In the genomic region with DNA sequence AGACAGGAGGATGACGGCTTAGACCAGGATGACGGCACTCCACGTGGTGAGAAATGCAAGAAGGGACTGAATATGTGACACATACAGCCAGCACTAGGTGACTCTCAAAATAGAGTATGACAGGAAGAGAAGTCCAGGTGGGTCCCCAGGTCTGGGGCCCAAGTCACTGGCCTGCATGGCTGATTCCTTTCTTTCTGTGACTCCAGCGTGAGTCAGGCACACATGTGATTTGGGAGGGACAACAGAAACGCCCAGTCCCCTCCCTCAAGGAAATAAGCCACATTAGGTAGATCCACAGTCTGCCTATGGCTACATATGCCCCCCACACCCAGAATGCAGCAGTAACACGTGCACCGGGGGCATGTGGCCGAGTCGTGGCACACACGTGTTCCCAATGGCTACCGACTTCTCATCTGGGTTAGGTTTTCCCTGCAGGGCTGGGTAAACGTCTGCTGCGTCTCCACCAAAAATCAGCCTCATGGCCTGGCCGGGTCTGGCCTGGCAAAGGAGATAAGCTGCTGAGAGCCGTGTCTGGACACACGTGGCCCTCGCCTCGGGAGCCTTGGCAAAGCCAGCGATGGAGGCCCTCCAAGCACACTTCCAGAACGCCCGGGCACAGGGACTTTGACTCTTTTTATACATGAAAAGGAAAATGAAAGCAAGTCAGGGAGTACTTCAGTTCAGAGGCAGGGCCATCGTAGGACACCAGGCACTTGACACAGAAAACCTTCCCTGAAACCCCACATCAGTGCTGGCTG, we compare ENCODE assay signal across 1 cellular context.
TF ChIP-seq lines count a peak whose summit lies in the region.

No MANE protein-coding gene starts in this region.

TF ChIP-seq in K562, 482 proteins besides CTCF, POLR2A, EP300 and RAD21 (continues in another document):
- TF ChIP-seq, protein P1, sequence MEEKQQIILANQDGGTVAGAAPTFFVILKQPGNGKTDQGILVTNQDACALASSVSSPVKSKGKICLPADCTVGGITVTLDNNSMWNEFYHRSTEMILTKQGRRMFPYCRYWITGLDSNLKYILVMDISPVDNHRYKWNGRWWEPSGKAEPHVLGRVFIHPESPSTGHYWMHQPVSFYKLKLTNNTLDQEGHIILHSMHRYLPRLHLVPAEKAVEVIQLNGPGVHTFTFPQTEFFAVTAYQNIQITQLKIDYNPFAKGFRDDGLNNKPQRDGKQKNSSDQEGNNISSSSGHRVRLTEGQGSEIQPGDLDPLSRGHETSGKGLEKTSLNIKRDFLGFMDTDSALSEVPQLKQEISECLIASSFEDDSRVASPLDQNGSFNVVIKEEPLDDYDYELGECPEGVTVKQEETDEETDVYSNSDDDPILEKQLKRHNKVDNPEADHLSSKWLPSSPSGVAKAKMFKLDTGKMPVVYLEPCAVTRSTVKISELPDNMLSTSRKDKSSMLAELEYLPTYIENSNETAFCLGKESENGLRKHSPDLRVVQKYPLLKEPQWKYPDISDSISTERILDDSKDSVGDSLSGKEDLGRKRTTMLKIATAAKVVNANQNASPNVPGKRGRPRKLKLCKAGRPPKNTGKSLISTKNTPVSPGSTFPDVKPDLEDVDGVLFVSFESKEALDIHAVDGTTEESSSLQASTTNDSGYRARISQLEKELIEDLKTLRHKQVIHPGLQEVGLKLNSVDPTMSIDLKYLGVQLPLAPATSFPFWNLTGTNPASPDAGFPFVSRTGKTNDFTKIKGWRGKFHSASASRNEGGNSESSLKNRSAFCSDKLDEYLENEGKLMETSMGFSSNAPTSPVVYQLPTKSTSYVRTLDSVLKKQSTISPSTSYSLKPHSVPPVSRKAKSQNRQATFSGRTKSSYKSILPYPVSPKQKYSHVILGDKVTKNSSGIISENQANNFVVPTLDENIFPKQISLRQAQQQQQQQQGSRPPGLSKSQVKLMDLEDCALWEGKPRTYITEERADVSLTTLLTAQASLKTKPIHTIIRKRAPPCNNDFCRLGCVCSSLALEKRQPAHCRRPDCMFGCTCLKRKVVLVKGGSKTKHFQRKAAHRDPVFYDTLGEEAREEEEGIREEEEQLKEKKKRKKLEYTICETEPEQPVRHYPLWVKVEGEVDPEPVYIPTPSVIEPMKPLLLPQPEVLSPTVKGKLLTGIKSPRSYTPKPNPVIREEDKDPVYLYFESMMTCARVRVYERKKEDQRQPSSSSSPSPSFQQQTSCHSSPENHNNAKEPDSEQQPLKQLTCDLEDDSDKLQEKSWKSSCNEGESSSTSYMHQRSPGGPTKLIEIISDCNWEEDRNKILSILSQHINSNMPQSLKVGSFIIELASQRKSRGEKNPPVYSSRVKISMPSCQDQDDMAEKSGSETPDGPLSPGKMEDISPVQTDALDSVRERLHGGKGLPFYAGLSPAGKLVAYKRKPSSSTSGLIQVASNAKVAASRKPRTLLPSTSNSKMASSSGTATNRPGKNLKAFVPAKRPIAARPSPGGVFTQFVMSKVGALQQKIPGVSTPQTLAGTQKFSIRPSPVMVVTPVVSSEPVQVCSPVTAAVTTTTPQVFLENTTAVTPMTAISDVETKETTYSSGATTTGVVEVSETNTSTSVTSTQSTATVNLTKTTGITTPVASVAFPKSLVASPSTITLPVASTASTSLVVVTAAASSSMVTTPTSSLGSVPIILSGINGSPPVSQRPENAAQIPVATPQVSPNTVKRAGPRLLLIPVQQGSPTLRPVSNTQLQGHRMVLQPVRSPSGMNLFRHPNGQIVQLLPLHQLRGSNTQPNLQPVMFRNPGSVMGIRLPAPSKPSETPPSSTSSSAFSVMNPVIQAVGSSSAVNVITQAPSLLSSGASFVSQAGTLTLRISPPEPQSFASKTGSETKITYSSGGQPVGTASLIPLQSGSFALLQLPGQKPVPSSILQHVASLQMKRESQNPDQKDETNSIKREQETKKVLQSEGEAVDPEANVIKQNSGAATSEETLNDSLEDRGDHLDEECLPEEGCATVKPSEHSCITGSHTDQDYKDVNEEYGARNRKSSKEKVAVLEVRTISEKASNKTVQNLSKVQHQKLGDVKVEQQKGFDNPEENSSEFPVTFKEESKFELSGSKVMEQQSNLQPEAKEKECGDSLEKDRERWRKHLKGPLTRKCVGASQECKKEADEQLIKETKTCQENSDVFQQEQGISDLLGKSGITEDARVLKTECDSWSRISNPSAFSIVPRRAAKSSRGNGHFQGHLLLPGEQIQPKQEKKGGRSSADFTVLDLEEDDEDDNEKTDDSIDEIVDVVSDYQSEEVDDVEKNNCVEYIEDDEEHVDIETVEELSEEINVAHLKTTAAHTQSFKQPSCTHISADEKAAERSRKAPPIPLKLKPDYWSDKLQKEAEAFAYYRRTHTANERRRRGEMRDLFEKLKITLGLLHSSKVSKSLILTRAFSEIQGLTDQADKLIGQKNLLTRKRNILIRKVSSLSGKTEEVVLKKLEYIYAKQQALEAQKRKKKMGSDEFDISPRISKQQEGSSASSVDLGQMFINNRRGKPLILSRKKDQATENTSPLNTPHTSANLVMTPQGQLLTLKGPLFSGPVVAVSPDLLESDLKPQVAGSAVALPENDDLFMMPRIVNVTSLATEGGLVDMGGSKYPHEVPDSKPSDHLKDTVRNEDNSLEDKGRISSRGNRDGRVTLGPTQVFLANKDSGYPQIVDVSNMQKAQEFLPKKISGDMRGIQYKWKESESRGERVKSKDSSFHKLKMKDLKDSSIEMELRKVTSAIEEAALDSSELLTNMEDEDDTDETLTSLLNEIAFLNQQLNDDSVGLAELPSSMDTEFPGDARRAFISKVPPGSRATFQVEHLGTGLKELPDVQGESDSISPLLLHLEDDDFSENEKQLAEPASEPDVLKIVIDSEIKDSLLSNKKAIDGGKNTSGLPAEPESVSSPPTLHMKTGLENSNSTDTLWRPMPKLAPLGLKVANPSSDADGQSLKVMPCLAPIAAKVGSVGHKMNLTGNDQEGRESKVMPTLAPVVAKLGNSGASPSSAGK (IDR thresholded peaks at IDR 0.05): peak; percentile 84
- TF ChIP-seq, protein P2, sequence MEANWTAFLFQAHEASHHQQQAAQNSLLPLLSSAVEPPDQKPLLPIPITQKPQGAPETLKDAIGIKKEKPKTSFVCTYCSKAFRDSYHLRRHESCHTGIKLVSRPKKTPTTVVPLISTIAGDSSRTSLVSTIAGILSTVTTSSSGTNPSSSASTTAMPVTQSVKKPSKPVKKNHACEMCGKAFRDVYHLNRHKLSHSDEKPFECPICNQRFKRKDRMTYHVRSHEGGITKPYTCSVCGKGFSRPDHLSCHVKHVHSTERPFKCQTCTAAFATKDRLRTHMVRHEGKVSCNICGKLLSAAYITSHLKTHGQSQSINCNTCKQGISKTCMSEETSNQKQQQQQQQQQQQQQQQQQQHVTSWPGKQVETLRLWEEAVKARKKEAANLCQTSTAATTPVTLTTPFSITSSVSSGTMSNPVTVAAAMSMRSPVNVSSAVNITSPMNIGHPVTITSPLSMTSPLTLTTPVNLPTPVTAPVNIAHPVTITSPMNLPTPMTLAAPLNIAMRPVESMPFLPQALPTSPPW (CRISPR knock-in tag; IDR thresholded peaks at IDR 0.05): 0 out of 2 replicates have a peak, but pooled peaks have one; percentile 7
- TF ChIP-seq FOSL1 (tag; conservative IDR thresholded peaks at IDR 0.05) (peak; percentile 88), ZNF644 (tag; IDR thresholded peaks at IDR 0.05; ENCODE audit: low read depth) (no peak), TFAP4 (CRISPR knock-in tag; IDR thresholded peaks at IDR 0.05; ENCODE audit: borderline replicate concordance) (peak; percentile 40; the same call in 1 of the 2 replicates), ZNF639 (CRISPR knock-in tag; conservative IDR thresholded peaks at IDR 0.05 in 1 of 2, IDR thresholded peaks at IDR 0.05 in 1 of 2) (peak in 1 of 2 experiments; percentile 65; a peak in 1 of 4 replicates), ZNF778 (CRISPR knock-in tag; IDR thresholded peaks at IDR 0.05) (no peak), CBFA2T3 (IDR thresholded peaks at IDR 0.05) (0 out of 2 replicates have a peak, but pooled peaks have one; percentile 8), BHLHE40 (IDR thresholded peaks at IDR 0.05; ENCODE audit: low read length) (peak; percentile 53; the same call in 1 of the 2 replicates), MTA3 (IDR thresholded peaks at IDR 0.05; ENCODE audit: borderline replicate concordance) (no peak), POLR2G (IDR thresholded peaks at IDR 0.05; ENCODE audit: low read depth, low read length) (0 out of 2 replicates have a peak, but pooled peaks have one; percentile 21), TEAD1 (CRISPR knock-in tag; IDR thresholded peaks at IDR 0.05) (no peak), L3MBTL2 (IDR thresholded peaks at IDR 0.05) (peak; percentile 27; the same call in 1 of the 2 replicates), SAFB (IDR thresholded peaks at IDR 0.05; ENCODE audit: borderline replicate concordance, low read depth, low read length) (no peak), CBFA2T2 (conservative IDR thresholded peaks at IDR 0.05) (0 out of 2 replicates have a peak, but pooled peaks have one; percentile 7), CREB3 (tag; conservative IDR thresholded peaks at IDR 0.05; ENCODE audit: low read depth) (0 out of 2 replicates have a peak, but pooled peaks have one; percentile 46)
- TF ChIP-seq, protein P3, sequence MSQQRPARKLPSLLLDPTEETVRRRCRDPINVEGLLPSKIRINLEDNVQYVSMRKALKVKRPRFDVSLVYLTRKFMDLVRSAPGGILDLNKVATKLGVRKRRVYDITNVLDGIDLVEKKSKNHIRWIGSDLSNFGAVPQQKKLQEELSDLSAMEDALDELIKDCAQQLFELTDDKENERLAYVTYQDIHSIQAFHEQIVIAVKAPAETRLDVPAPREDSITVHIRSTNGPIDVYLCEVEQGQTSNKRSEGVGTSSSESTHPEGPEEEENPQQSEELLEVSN (IDR thresholded peaks at IDR 0.05; ENCODE audit: borderline replicate concordance in 1 of 2, extremely low read depth in 1 of 2, insufficient read depth in 1 of 2, insufficient read length in 1 of 2, low read depth in 1 of 2, low read length in 1 of 2, poor library complexity in 1 of 2, severe bottlenecking in 1 of 2): peak in 1 of 2 experiments; percentile 37
- TF ChIP-seq, protein P4, sequence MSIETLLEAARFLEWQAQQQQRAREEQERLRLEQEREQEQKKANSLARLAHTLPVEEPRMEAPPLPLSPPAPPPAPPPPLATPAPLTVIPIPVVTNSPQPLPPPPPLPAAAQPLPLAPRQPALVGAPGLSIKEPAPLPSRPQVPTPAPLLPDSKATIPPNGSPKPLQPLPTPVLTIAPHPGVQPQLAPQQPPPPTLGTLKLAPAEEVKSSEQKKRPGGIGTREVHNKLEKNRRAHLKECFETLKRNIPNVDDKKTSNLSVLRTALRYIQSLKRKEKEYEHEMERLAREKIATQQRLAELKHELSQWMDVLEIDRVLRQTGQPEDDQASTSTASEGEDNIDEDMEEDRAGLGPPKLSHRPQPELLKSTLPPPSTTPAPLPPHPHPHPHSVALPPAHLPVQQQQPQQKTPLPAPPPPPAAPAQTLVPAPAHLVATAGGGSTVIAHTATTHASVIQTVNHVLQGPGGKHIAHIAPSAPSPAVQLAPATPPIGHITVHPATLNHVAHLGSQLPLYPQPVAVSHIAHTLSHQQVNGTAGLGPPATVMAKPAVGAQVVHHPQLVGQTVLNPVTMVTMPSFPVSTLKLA (conservative IDR thresholded peaks at IDR 0.05): peak; percentile 43 to 64; a peak in 3 of 4 replicates
- TF ChIP-seq, protein P5, sequence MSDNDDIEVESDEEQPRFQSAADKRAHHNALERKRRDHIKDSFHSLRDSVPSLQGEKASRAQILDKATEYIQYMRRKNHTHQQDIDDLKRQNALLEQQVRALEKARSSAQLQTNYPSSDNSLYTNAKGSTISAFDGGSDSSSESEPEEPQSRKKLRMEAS (CRISPR knock-in tag; IDR thresholded peaks at IDR 0.05): peak; percentile 91
- TF ChIP-seq, protein P6, sequence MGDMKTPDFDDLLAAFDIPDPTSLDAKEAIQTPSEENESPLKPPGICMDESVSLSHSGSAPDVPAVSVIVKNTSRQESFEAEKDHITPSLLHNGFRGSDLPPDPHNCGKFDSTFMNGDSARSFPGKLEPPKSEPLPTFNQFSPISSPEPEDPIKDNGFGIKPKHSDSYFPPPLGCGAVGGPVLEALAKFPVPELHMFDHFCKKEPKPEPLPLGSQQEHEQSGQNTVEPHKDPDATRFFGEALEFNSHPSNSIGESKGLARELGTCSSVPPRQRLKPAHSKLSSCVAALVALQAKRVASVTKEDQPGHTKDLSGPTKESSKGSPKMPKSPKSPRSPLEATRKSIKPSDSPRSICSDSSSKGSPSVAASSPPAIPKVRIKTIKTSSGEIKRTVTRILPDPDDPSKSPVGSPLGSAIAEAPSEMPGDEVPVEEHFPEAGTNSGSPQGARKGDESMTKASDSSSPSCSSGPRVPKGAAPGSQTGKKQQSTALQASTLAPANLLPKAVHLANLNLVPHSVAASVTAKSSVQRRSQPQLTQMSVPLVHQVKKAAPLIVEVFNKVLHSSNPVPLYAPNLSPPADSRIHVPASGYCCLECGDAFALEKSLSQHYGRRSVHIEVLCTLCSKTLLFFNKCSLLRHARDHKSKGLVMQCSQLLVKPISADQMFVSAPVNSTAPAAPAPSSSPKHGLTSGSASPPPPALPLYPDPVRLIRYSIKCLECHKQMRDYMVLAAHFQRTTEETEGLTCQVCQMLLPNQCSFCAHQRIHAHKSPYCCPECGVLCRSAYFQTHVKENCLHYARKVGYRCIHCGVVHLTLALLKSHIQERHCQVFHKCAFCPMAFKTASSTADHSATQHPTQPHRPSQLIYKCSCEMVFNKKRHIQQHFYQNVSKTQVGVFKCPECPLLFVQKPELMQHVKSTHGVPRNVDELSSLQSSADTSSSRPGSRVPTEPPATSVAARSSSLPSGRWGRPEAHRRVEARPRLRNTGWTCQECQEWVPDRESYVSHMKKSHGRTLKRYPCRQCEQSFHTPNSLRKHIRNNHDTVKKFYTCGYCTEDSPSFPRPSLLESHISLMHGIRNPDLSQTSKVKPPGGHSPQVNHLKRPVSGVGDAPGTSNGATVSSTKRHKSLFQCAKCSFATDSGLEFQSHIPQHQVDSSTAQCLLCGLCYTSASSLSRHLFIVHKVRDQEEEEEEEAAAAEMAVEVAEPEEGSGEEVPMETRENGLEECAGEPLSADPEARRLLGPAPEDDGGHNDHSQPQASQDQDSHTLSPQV (IDR thresholded peaks at IDR 0.05): peak; percentile 51; the same call in 1 of the 2 replicates
